ENCODE assay signal across 27 cellular contexts in genomic region chr17:58348038-58348437, GRCh38. TPM values are rescaled to one million over a fixed set of nuclear protein-coding genes. Genes with fewer than 3 reads are reported as not detected.
DNase-seq lines count a peak whose midpoint lies in the region; ATAC-seq and TF ChIP-seq lines count a peak whose summit lies in the region.
"Had no signal": no experiment of that assay in that cellular context is flagged by ENCODE, and none has a peak within 500 bp of the region (broad histone marks: within the 10 kb centered on the region; RNA-seq: fewer than 3 reads in every experiment).

No MANE protein-coding gene starts in this region.

- peaks cover 82 to 88% (median 84%) of the 10 kb centered on the region in 10 experiments for H3K4me1 ChIP-seq in BLaER1 treated with 17β-estradiol and CSF1 and Interleukin-3, amounts not matched to agents 10 nM and 100 nM
- H3K4me1 ChIP-seq in heart left ventricle = peaks cover 0 to 78% (median 12%) of the 10 kb centered on the region in 12 donors
- H3K4me1 ChIP-seq: Caco-2, SJCRH30 had no signal

- peak overlapping the region; percentile 7 for H3K4me3 Mint-ChIP-seq in T-helper 2 cell treated with Interferon-gamma antibody and Interleukin-4, amounts not matched to agents 5 μg/mL and 100 μg/mL, for 36 hours
- peak overlapping the region; percentile 33 for H3K4me3 Mint-ChIP-seq in activated CD4-positive, alpha-beta memory T cell treated with anti-CD3 and anti-CD28 coated beads for 36 hours
- no peak overlapping the region for H3K4me3 Mint-ChIP-seq in immature natural killer cell
- H3K4me3 Mint-ChIP-seq: dendritic cell treated with granulocyte-macrophage colony-stimulating factor and Interleukin-4, amounts not matched to agents 40 ng/mL and 50 ng/mL, for 4 days had no signal

- TF ChIP-seq CTCF in heart left ventricle (IDR thresholded peaks at IDR 0.05) = no peak

- 69 to 100% (median 98%) methylated on average over 1 of the region's 1 CpG for WGBS in heart left ventricle, 4 donors

- 0 out of 22 replicates have a peak overlapping the region, but pooled peaks of 3 of the 11 experiments have one; percentile 2 to 97 (median 29) for H3K27ac ChIP-seq in BLaER1 treated with 17β-estradiol and CSF1 and Interleukin-3, amounts not matched to agents 10 nM and 100 nM
- no peak overlapping the region for H3K27ac ChIP-seq in heart left ventricle
- H3K27ac ChIP-seq: 22Rv1, ascending aorta, lower lobe of right lung, SJCRH30, upper lobe of right lung had no signal

- peaks cover 84% of the 10 kb centered on the region for H3K36me3 Mint-ChIP-seq in T-helper 2 cell treated with Interferon-gamma antibody and Interleukin-4, amounts not matched to agents 5 μg/mL and 100 μg/mL, for 36 hours (ENCODE audit: low read depth)
- H3K36me3 Mint-ChIP-seq in activated CD4-positive, alpha-beta memory T cell treated with anti-CD3 and anti-CD28 coated beads for 36 hours = peaks cover 83% of the 10 kb centered on the region
- H3K36me3 Mint-ChIP-seq in immature natural killer cell = peaks cover 28 to 58% (median 36%) of the 10 kb centered on the region in 3 donors

- H3K36me3 ChIP-seq in BLaER1 treated with 17β-estradiol and CSF1 and Interleukin-3, amounts not matched to agents 10 nM and 100 nM = peaks cover 59 to 70% (median 64%) of the 10 kb centered on the region in 11 experiments
- peaks cover 3 to 77% (median 69%) of the 10 kb centered on the region in 9 donors for H3K36me3 ChIP-seq in heart left ventricle

- no peaks in the 10 kb centered on the region for H3K9me3 ChIP-seq in BLaER1 treated with 17β-estradiol and CSF1 and Interleukin-3, amounts not matched to agents 10 nM and 100 nM (replicated peaks in 1 of 11)
- H3K9me3 ChIP-seq in heart left ventricle = no peaks in the 10 kb centered on the region
- H3K9me3 ChIP-seq: ascending aorta, Caco-2, HAP-1, lower lobe of right lung, mucosa of descending colon, SJCRH30, upper lobe of right lung had no signal

- ATAC-seq in heart left ventricle (no peak), HG03095 (IDR thresholded peaks at IDR 0.05; ENCODE audit: unreplicated experiment) (no peak)
- ATAC-seq: lower lobe of right lung, mucosa of descending colon, Panc1, upper lobe of right lung had no signal

- H3K4me3 ChIP-seq in BLaER1 treated with 17β-estradiol and CSF1 and Interleukin-3, amounts not matched to agents 10 nM and 100 nM = no peak overlapping the region
- H3K4me3 ChIP-seq in heart left ventricle = no peak overlapping the region
- H3K4me3 ChIP-seq: ascending aorta, HAP-1, lower lobe of right lung, mucosa of descending colon, SJCRH30, upper lobe of right lung had no signal

- H4K20me1 ChIP-seq in BLaER1 treated with 17β-estradiol and CSF1 and Interleukin-3, amounts not matched to agents 10 nM and 100 nM = peaks cover 0 to 57% (median 22%) of the 10 kb centered on the region in 11 experiments; a peak in 13 of 22 replicates

- H3K27me3 Mint-ChIP-seq in T-helper 2 cell treated with Interferon-gamma antibody and Interleukin-4, amounts not matched to agents 5 μg/mL and 100 μg/mL, for 36 hours (ENCODE audit: low read depth) = no peaks in the 10 kb centered on the region
- no peaks in the 10 kb centered on the region for H3K27me3 Mint-ChIP-seq in activated CD4-positive, alpha-beta memory T cell treated with anti-CD3 and anti-CD28 coated beads for 36 hours
- peaks cover 16 to 32% (median 17%) of the 10 kb centered on the region in 3 donors for H3K27me3 Mint-ChIP-seq in immature natural killer cell (ENCODE audit: low read depth in 3 of 3)
- H3K27me3 Mint-ChIP-seq: dendritic cell treated with granulocyte-macrophage colony-stimulating factor and Interleukin-4, amounts not matched to agents 40 ng/mL and 50 ng/mL, for 4 days; progenitor cell of endocrine pancreas had no signal

- H3K9ac ChIP-seq in BLaER1 treated with 17β-estradiol and CSF1 and Interleukin-3, amounts not matched to agents 10 nM and 100 nM = peak overlapping the region in 8 of 11 experiments; percentile 13 to 100 (median 50); a peak in 6 of 22 replicates

- no peaks in the 10 kb centered on the region for H3K9me3 Mint-ChIP-seq in T-helper 2 cell treated with Interferon-gamma antibody and Interleukin-4, amounts not matched to agents 5 μg/mL and 100 μg/mL, for 36 hours
- H3K9me3 Mint-ChIP-seq in activated CD4-positive, alpha-beta memory T cell treated with anti-CD3 and anti-CD28 coated beads for 36 hours = no peaks in the 10 kb centered on the region
- H3K9me3 Mint-ChIP-seq in immature natural killer cell = no peaks in the 10 kb centered on the region
- H3K9me3 Mint-ChIP-seq: dendritic cell treated with granulocyte-macrophage colony-stimulating factor and Interleukin-4, amounts not matched to agents 40 ng/mL and 50 ng/mL, for 4 days had no signal

- H3K27me3 ChIP-seq in BLaER1 treated with 17β-estradiol and CSF1 and Interleukin-3, amounts not matched to agents 10 nM and 100 nM = no peaks in the 10 kb centered on the region
- H3K27me3 ChIP-seq in heart left ventricle = no peaks in the 10 kb centered on the region
- H3K27me3 ChIP-seq: ascending aorta, SJCRH30, upper lobe of right lung had no signal

- no peak overlapping the region for H3K27ac Mint-ChIP-seq in T-helper 2 cell treated with Interferon-gamma antibody and Interleukin-4, amounts not matched to agents 5 μg/mL and 100 μg/mL, for 36 hours
- peak overlapping the region; percentile 98 for H3K27ac Mint-ChIP-seq in activated CD4-positive, alpha-beta memory T cell treated with anti-CD3 and anti-CD28 coated beads for 36 hours
- peak overlapping the region; percentile 71 to 98 (median 96) for H3K27ac Mint-ChIP-seq in immature natural killer cell
- H3K27ac Mint-ChIP-seq: progenitor cell of endocrine pancreas had no signal

- POLR2A ChIA-PET in activated CD4-positive, alpha-beta memory T cell treated with anti-CD3 and anti-CD28 coated beads for 36 hours (lab: Charles Lee) = interaction anchor here (1.4 to 18.3 kb wide), 2 partner anchors 18 to 31 kb away, joined by 3 to 1114 read pairs; partner anchors contain the start of gene TSPOAP1

- H3K4me1 Mint-ChIP-seq in T-helper 2 cell treated with Interferon-gamma antibody and Interleukin-4, amounts not matched to agents 5 μg/mL and 100 μg/mL, for 36 hours (ENCODE audit: low read depth) = peaks cover 65% of the 10 kb centered on the region
- peaks cover 74% of the 10 kb centered on the region for H3K4me1 Mint-ChIP-seq in activated CD4-positive, alpha-beta memory T cell treated with anti-CD3 and anti-CD28 coated beads for 36 hours (ENCODE audit: low read depth)
- H3K4me1 Mint-ChIP-seq in immature natural killer cell = peaks cover 67 to 90% of the 10 kb centered on the region in 2 donors

- H3K4me2 ChIP-seq in BLaER1 treated with 17β-estradiol and CSF1 and Interleukin-3, amounts not matched to agents 10 nM and 100 nM = peak overlapping the region; percentile 0 to 100 (median 98); a peak in 17 of 22 replicates

- CTCF ChIA-PET in activated CD4-positive, alpha-beta memory T cell treated with anti-CD3 and anti-CD28 coated beads for 36 hours (lab: Charles Lee) = interaction anchor here (2.6 to 5.0 kb wide), 3 partner anchors 11 to 31 kb away, joined by 7 to 51 read pairs (median 25); partner anchors contain the start of gene TSPOAP1

- intact Hi-C loops in activated CD4-positive, alpha-beta memory T cell treated with anti-CD3 and anti-CD28 coated beads for 36 hours (cut with micrococcal nuclease) = no loop called here
- intact Hi-C loops in heart left ventricle (cut with DNase I) = no loop called here

- TF ChIP-seq POLR2A in heart left ventricle (IDR thresholded peaks at IDR 0.05) = no peak

- no peak for DNase-seq in T-helper 2 cell treated with Interferon-gamma antibody and Interleukin-4, amounts not matched to agents 5 μg/mL and 100 μg/mL, for 36 hours (ENCODE audit: low spot score)
- DNase-seq in T-helper 2 cell (no peak), immature natural killer cell (no peak), heart left ventricle (no peak)
- DNase-seq in activated CD4-positive, alpha-beta memory T cell treated with anti-CD3 and anti-CD28 coated beads for 36 hours = no peak
- DNase-seq in effector CD8-positive, alpha-beta T cell (lab: John Stamatoyannopoulos, UW) = no peak
- DNase-seq: Caco-2, caudate nucleus, DMS79, Karpas-422, kidney, lower lobe of right lung, mucosa of descending colon, NCI-H2171, NCI-H510A treated with DMSO at 0.1 percent for 48 hours, SJCRH30, substantia nigra, T-helper 1 cell had no signal

RNA-seq across cellular contexts. Expression of gene SUPT4H1, which starts 4.0 kb away (rescaled TPM):
- 100 to 1,000 TPM; 113 to 114 TPM for total RNA-seq in activated CD4-positive, alpha-beta memory T cell treated with anti-CD3 and anti-CD28 coated beads for 36 hours
- polyA plus RNA-seq in immature natural killer cell = 100 to 1,000 TPM; 133 to 170 (median 136) TPM
- total RNA-seq in heart left ventricle = 10 to 100 TPM; 44.1 to 69.9 (median 58.0) TPM
- polyA plus RNA-seq in heart left ventricle = 10 to 100 TPM; 53.9 to 92.7 TPM

RNA-seq across cellular contexts. Expression of gene TSPOAP1, which starts 19.4 kb away (rescaled TPM):
- 10 to 100 TPM; 21.6 to 22.7 TPM for total RNA-seq in activated CD4-positive, alpha-beta memory T cell treated with anti-CD3 and anti-CD28 coated beads for 36 hours
- polyA plus RNA-seq in immature natural killer cell = 10 to 100 TPM in 1 of 3 donors, 1 to 10 TPM in 2; 7.1 to 32.1 (median 8.4) TPM
- 10 to 100 TPM in 6 of 9 donors, 1 to 10 TPM in 3; 5.1 to 23.1 (median 13.3) TPM for total RNA-seq in heart left ventricle
- polyA plus RNA-seq in heart left ventricle = 10 to 100 TPM in 1 of 2 donors, 1 to 10 TPM in 1; 1.6 to 19.0 TPM

Comparison
In these comparisons a context has a peak if more than half of its experiments do, and no peak if none do; other contexts are left out.
1. H3K4me3 Mint-ChIP-seq: peak in T-helper 2 cell treated with Interferon-gamma antibody and Interleukin-4, amounts not matched to agents 5 μg/mL and 100 μg/mL, for 36 hours (single experiment) and activated CD4-positive, alpha-beta memory T cell treated with anti-CD3 and anti-CD28 coated beads for 36 hours (single experiment); none in immature natural killer cell (0 of 5).